In genomic region chr6:124887872-124888580, GRCh38 we compare ENCODE assay signal across 15 cellular contexts.
A peak's percentile ranks its signal among the peaks of the same experiment; 100 is the strongest.
DNase-seq lines count a peak whose midpoint lies in the region; ATAC-seq, FAIRE-seq and TF ChIP-seq lines count a peak whose summit lies in the region.
"Had no signal": no experiment of that assay in that cellular context is flagged by ENCODE, and none has a peak within 500 bp of the region (broad histone marks: within the 10 kb centered on the region; RNA-seq: fewer than 3 reads in every experiment).

No MANE protein-coding gene starts in this region.

- H3K9ac ChIP-seq in GM23248, result no peak overlapping the region
- H3K9ac ChIP-seq in Loucy (ENCODE audit: low read depth, low read length, poor library complexity, severe bottlenecking), result no peak overlapping the region
- H3K9ac ChIP-seq: parathyroid adenoma had no signal

- H2AFZ ChIP-seq in GM23248 (no peak overlapping the region; the same call in 1 of the 2 replicates), Loucy (ENCODE audit: low read length) (0 out of 2 replicates have a peak overlapping the region, but pooled peaks have one; percentile 50)
- H2AFZ ChIP-seq: parathyroid adenoma had no signal

- WGBS in GM23248 (ENCODE audit: low coverage in 1 of 2, low lambda C conversion rate in 2 of 2, missing lambda C conversion rate in 2 of 2), 2 experiments, result 81 to 88% methylated on average over 10 of the region's 10 CpGs
- 80% methylated on average over 2 of the region's 10 CpGs; no CpG with 5 or more reads in 1 of the 2 experiments for WGBS in mesodermal cell (ENCODE audit: insufficient coverage in 2 of 2), 2 experiments

- intact Hi-C loops in lower lobe of right lung (cut with DNase I), result no loop called here

- FAIRE-seq in GM18507 (lab: Jason Lieb, UNC), result peak; percentile 9
- FAIRE-seq: islet of Langerhans had no signal

- H3K4me1 ChIP-seq in GM23248 (ENCODE audit: insufficient read depth) (peaks cover 12% of the 10 kb centered on the region), Loucy (ENCODE audit: insufficient read depth, low read length, poor library complexity, severe bottlenecking) (no peaks in the 10 kb centered on the region), mesodermal cell (ENCODE audit: control insufficient read depth, insufficient read depth, low read length, poor library complexity, severe bottlenecking) (peaks cover 7% of the 10 kb centered on the region), lower lobe of right lung (peaks cover 17% of the 10 kb centered on the region)
- H3K4me1 ChIP-seq: parathyroid adenoma had no signal

- H3K79me2 ChIP-seq in GM23248 (ENCODE audit: insufficient read depth) (no peaks in the 10 kb centered on the region), Loucy (ENCODE audit: insufficient read depth, low read length) (no peaks in the 10 kb centered on the region)
- H3K79me2 ChIP-seq: parathyroid adenoma had no signal

- DNase-seq in GM18507 (ENCODE audit: extremely low spot score, insufficient read length, low read depth) (no peak), GM23248 (peak; percentile 2), COLO668 (lab: John Stamatoyannopoulos, UW; ENCODE audit: unreplicated experiment) (no peak), lower lobe of right lung (no peak), hypothalamus (lab: John Stamatoyannopoulos, UW) (no peak)
- DNase-seq: activated naive CD8-positive, alpha-beta T cell treated with anti-CD3 and anti-CD28 coated beads, Interleukin-2, amount 10 ng/mL, durations not matched to agents 7 days and 5 days; NCI-H2029 treated with DMSO at 0.1 percent for 48 hours; NCI-H774; RPMI8226; T-helper 1 cell had no signal

- no peaks in the 10 kb centered on the region for H3K36me3 ChIP-seq in GM23248 (ENCODE audit: low read depth)
- no peaks in the 10 kb centered on the region for H3K36me3 ChIP-seq in Loucy (ENCODE audit: insufficient read depth, low read length)
- no peaks in the 10 kb centered on the region for H3K36me3 ChIP-seq in mesodermal cell (ENCODE audit: control insufficient read depth, insufficient read depth, low read length)
- H3K36me3 ChIP-seq in lower lobe of right lung, result no peaks in the 10 kb centered on the region

- in situ Hi-C loops in GM23248 (cut with MboI), result no loop called here

- no peaks in the 10 kb centered on the region for H4K20me1 ChIP-seq in GM23248 (ENCODE audit: insufficient read depth)
- no peaks in the 10 kb centered on the region for H4K20me1 ChIP-seq in Loucy (ENCODE audit: insufficient read depth, low read length, poor library complexity, severe bottlenecking)

- H3K9me3 ChIP-seq in GM23248 (ENCODE audit: low read depth) (no peaks in the 10 kb centered on the region), Loucy (ENCODE audit: insufficient read depth, low read depth, low read length) (no peaks in the 10 kb centered on the region), mesodermal cell (ENCODE audit: control insufficient read depth, low read length) (no peaks in the 10 kb centered on the region), lower lobe of right lung (no peaks in the 10 kb centered on the region)

- TF ChIP-seq CTCF in Loucy (conservative IDR thresholded peaks at IDR 0.05; ENCODE audit: low read length), result no peak
- no peak for TF ChIP-seq CTCF in lower lobe of right lung (IDR thresholded peaks at IDR 0.05)

- no peaks in the 10 kb centered on the region for H3K27me3 ChIP-seq in GM23248 (replicated peaks; ENCODE audit: insufficient read depth)
- H3K27me3 ChIP-seq in Loucy (ENCODE audit: insufficient read depth, low read length, poor library complexity, severe bottlenecking), result no peaks in the 10 kb centered on the region
- no peaks in the 10 kb centered on the region for H3K27me3 ChIP-seq in lower lobe of right lung (ENCODE audit: low read depth)

- ATAC-seq in lower lobe of right lung, result no peak
- no peak for ATAC-seq in esophagus mucosa

- H3K4me2 ChIP-seq in GM23248 (ENCODE audit: unreplicated experiment), result no peak overlapping the region
- no peak overlapping the region for H3K4me2 ChIP-seq in Loucy (ENCODE audit: low read depth, low read length, poor library complexity, severe bottlenecking)

- H3K9me2 ChIP-seq in GM23248 (ENCODE audit: insufficient read depth) (no peaks in the 10 kb centered on the region), Loucy (replicated peaks; ENCODE audit: low read depth, low read length) (no peaks in the 10 kb centered on the region)

- peaks cover 6% of the 10 kb centered on the region for H3F3A ChIP-seq in GM23248 (ENCODE audit: insufficient read depth)
- no peaks in the 10 kb centered on the region for H3F3A ChIP-seq in Loucy (ENCODE audit: low read depth)

- no peak overlapping the region for H3K27ac ChIP-seq in GM23248
- H3K27ac ChIP-seq in mesodermal cell (ENCODE audit: low read depth, low read length, severe bottlenecking), result peak overlapping the region; percentile 73
- no peak overlapping the region for H3K27ac ChIP-seq in lower lobe of right lung
- H3K27ac ChIP-seq: parathyroid adenoma had no signal

- H3K4me3 ChIP-seq in GM23248 (no peak overlapping the region), Loucy (ENCODE audit: low read length, poor library complexity, severe bottlenecking) (no peak overlapping the region), mesodermal cell (ENCODE audit: extremely low read depth, insufficient read depth, low read length, poor library complexity, severe bottlenecking) (no peak overlapping the region), lower lobe of right lung (no peak overlapping the region)
